Comparison of ENCODE assay signal across 21 cellular contexts in the genomic region with DNA sequence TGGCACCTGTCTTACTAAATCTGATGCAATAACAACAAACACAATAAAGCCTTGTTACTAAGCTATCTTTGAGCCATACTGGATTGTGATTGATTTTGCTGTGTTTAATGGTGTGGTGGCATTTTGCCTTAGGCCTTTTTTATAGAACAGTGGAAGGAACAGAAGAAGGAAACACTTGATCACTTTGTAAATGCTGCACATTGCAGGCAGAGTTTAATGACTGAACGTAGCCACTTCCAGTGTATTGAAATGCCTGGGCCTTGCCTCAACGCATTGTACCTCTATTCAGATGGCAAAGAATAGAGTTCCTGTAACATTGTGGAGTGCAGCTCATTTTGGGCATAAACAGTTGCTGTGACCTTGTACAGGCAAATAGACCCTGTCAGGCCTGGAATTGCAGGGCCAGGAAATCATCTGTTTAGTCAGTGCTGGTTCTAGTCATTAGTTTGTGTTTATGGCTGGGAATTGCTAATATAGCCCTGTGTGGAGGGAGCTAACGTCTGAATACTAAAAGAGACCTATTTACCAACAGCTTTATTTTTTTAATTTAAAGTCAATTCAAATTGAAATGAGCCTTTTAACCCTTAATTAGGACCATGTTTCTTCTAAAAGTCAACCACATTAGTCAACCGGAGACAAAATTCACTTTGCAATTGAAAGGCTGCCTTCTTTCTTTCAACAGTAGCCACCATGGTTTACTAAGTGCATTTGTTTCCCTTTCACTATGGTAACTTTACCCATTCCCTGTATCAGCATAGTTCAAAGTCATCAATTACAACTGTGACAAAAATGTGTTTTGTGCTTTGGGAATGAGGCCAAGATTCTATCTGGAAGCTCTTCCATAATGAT.
DNase-seq lines count a peak whose midpoint lies in the region; TF ChIP-seq lines count a peak whose summit lies in the region.
"Had no signal": no experiment of that assay in that cellular context is flagged by ENCODE, and none has a peak within 500 bp of the region (broad histone marks: within the 10 kb centered on the region; RNA-seq: fewer than 3 reads in every experiment).

No MANE protein-coding gene starts in this region.

- CTCF ChIA-PET in Calu3 (lab: Charles Lee): interaction anchor here (0.5 kb wide), 1 partner anchor 138 kb away, joined by 4 read pairs; no protein-coding TSS in a partner anchor

- no peaks in the 10 kb centered on the region for H3K27me3 Mint-ChIP-seq in Calu3 (ENCODE audit: unreplicated experiment)
- H3K27me3 Mint-ChIP-seq in brain: no peaks in the 10 kb centered on the region
- H3K27me3 Mint-ChIP-seq in osteocyte (ENCODE audit: unreplicated experiment): peaks cover 18% of the 10 kb centered on the region
- H3K27me3 Mint-ChIP-seq: activated CD4-positive, alpha-beta T cell treated with anti-CD3 and anti-CD28 coated beads, Interleukin-2, amount 10 ng/mL, durations not matched to agents 7 days and 5 days; activated naive CD4-positive, alpha-beta T cell treated with anti-CD3 and anti-CD28 coated beads, Interleukin-2, amount 10 ng/mL, durations not matched to agents 7 days and 5 days; dendritic cell treated with granulocyte-macrophage colony-stimulating factor and Interleukin-4, amounts not matched to agents 40 ng/mL and 50 ng/mL, for 4 days; stimulated activated memory B cell treated with anti-CD40 and anti-IgM and Interleukin-4, amounts not matched to agents 10 μg/mL and 1 μg/mL and 100 μg/mL, for 72 hours had no signal

- H3K27ac Mint-ChIP-seq in Calu3 (ENCODE audit: unreplicated experiment) (peak overlapping the region; percentile 55), brain (peak overlapping the region in 3 of 5 experiments; percentile 44 to 59 (median 57)), osteocyte (ENCODE audit: unreplicated experiment) (no peak overlapping the region)
- H3K27ac Mint-ChIP-seq: activated CD4-positive, alpha-beta T cell treated with anti-CD3 and anti-CD28 coated beads, Interleukin-2, amount 10 ng/mL, durations not matched to agents 7 days and 5 days; activated naive CD4-positive, alpha-beta T cell treated with anti-CD3 and anti-CD28 coated beads, Interleukin-2, amount 10 ng/mL, durations not matched to agents 7 days and 5 days; dendritic cell treated with granulocyte-macrophage colony-stimulating factor and Interleukin-4, amounts not matched to agents 40 ng/mL and 50 ng/mL, for 4 days; stimulated activated memory B cell treated with anti-CD40 and anti-IgM and Interleukin-4, amounts not matched to agents 10 μg/mL and 1 μg/mL and 100 μg/mL, for 72 hours had no signal

- intact Hi-C loops in Calu3 (cut with micrococcal nuclease; ENCODE audit: unreplicated experiment): no loop called here

- no peak overlapping the region for H3K4me3 Mint-ChIP-seq in Calu3 (ENCODE audit: low read depth, unreplicated experiment)
- peak overlapping the region in 3 of 5 experiments; percentile 8 to 28 (median 15) for H3K4me3 Mint-ChIP-seq in brain
- no peak overlapping the region for H3K4me3 Mint-ChIP-seq in osteocyte (ENCODE audit: unreplicated experiment)
- H3K4me3 Mint-ChIP-seq: activated CD4-positive, alpha-beta T cell treated with anti-CD3 and anti-CD28 coated beads, Interleukin-2, amount 10 ng/mL, durations not matched to agents 7 days and 5 days; activated naive CD4-positive, alpha-beta T cell treated with anti-CD3 and anti-CD28 coated beads, Interleukin-2, amount 10 ng/mL, durations not matched to agents 7 days and 5 days; dendritic cell treated with granulocyte-macrophage colony-stimulating factor and Interleukin-4, amounts not matched to agents 40 ng/mL and 50 ng/mL, for 4 days; stimulated activated memory B cell treated with anti-CD40 and anti-IgM and Interleukin-4, amounts not matched to agents 10 μg/mL and 1 μg/mL and 100 μg/mL, for 72 hours had no signal

- TF ChIP-seq CTCF in Calu3 (IDR thresholded peaks at IDR 0.05; ENCODE audit: unreplicated experiment) (no peak), brain (conservative IDR thresholded peaks at IDR 0.05) (no peak), osteocyte (IDR thresholded peaks at IDR 0.05) (no peak)

- H3K36me3 Mint-ChIP-seq in Calu3 (ENCODE audit: insufficient read depth, unreplicated experiment) (no peaks in the 10 kb centered on the region), brain (peaks cover 6% of the 10 kb centered on the region), osteocyte (ENCODE audit: unreplicated experiment) (no peaks in the 10 kb centered on the region)
- H3K36me3 Mint-ChIP-seq: activated naive CD4-positive, alpha-beta T cell treated with anti-CD3 and anti-CD28 coated beads, Interleukin-2, amount 10 ng/mL, durations not matched to agents 7 days and 5 days; stimulated activated memory B cell treated with anti-CD40 and anti-IgM and Interleukin-4, amounts not matched to agents 10 μg/mL and 1 μg/mL and 100 μg/mL, for 72 hours had no signal

- H3K9me3 Mint-ChIP-seq in Calu3 (ENCODE audit: low read depth, unreplicated experiment) (no peaks in the 10 kb centered on the region), brain (no peaks in the 10 kb centered on the region), osteocyte (ENCODE audit: unreplicated experiment) (no peaks in the 10 kb centered on the region)
- H3K9me3 Mint-ChIP-seq: activated CD4-positive, alpha-beta T cell treated with anti-CD3 and anti-CD28 coated beads, Interleukin-2, amount 10 ng/mL, durations not matched to agents 7 days and 5 days; dendritic cell treated with granulocyte-macrophage colony-stimulating factor and Interleukin-4, amounts not matched to agents 40 ng/mL and 50 ng/mL, for 4 days; stimulated activated memory B cell treated with anti-CD40 and anti-IgM and Interleukin-4, amounts not matched to agents 10 μg/mL and 1 μg/mL and 100 μg/mL, for 72 hours had no signal

- peaks cover 8% of the 10 kb centered on the region for H3K4me1 Mint-ChIP-seq in Calu3 (ENCODE audit: low read depth, unreplicated experiment)
- H3K4me1 Mint-ChIP-seq in brain: peaks cover 49% of the 10 kb centered on the region
- H3K4me1 Mint-ChIP-seq in osteocyte (ENCODE audit: unreplicated experiment): no peaks in the 10 kb centered on the region
- H3K4me1 Mint-ChIP-seq: activated CD4-positive, alpha-beta T cell treated with anti-CD3 and anti-CD28 coated beads, Interleukin-2, amount 10 ng/mL, durations not matched to agents 7 days and 5 days; activated naive CD4-positive, alpha-beta T cell treated with anti-CD3 and anti-CD28 coated beads, Interleukin-2, amount 10 ng/mL, durations not matched to agents 7 days and 5 days; stimulated activated memory B cell treated with anti-CD40 and anti-IgM and Interleukin-4, amounts not matched to agents 10 μg/mL and 1 μg/mL and 100 μg/mL, for 72 hours had no signal

- DNase-seq in Calu3: no peak
- peak; percentile 8 for DNase-seq in NCI-H1105 (lab: John Stamatoyannopoulos, UW)
- DNase-seq in iPS-NIHi7 (ENCODE audit: extremely low spot score): peak; percentile 12
- no peak for DNase-seq in NK-92 treated with Interleukin-12 subunit alpha and Interleukin-12 subunit beta, amount 100 ng/mL, for 24 hours (lab: John Stamatoyannopoulos, UW)
- DNase-seq in stimulated activated CD4-positive, alpha-beta T cell treated with anti-CD3 and anti-CD28 coated beads, Interleukin-2, amount 100 ng/mL, for 48 hours: no peak
- no peak for DNase-seq in osteocyte (ENCODE audit: extremely low spot score, unreplicated experiment)
- no peak for DNase-seq in DMS53 (lab: John Stamatoyannopoulos, UW)
- DNase-seq: ACHN; activated CD4-positive, alpha-beta T cell treated with anti-CD3 and anti-CD28 coated beads, Interleukin-2, amount 10 ng/mL, durations not matched to agents 7 days and 5 days; activated naive CD4-positive, alpha-beta T cell treated with anti-CD3 and anti-CD28 coated beads, Interleukin-2, amount 10 ng/mL, durations not matched to agents 7 days and 5 days; amniotic stem cell; COR-L47; left cardiac atrium; mammary epithelial cell; NCI-H146; NCI-H774; occipital lobe; WERI-Rb-1 had no signal

- BruUV-seq in Calu3 (replicated peaks; lab: Mats Ljungman, UMichigan): no TSS peak

Comparison
In these comparisons a context has a peak if more than half of its experiments do, and no peak if none do; other contexts are left out.
1. DNase-seq: peak in NCI-H1105 (single experiment) and iPS-NIHi7 (single experiment); none in Calu3 (single experiment), NK-92 treated with Interleukin-12 subunit alpha and Interleukin-12 subunit beta, amount 100 ng/mL, for 24 hours (single experiment), stimulated activated CD4-positive, alpha-beta T cell treated with anti-CD3 and anti-CD28 coated beads, Interleukin-2, amount 100 ng/mL, for 48 hours (0 of 2), osteocyte (single experiment) and DMS53 (single experiment).
2. H3K4me3 Mint-ChIP-seq: peak in brain (3 of 5); none in Calu3 (single experiment) and osteocyte (single experiment).